8 cellular contexts compared by ENCODE assay signal in the genomic region with DNA sequence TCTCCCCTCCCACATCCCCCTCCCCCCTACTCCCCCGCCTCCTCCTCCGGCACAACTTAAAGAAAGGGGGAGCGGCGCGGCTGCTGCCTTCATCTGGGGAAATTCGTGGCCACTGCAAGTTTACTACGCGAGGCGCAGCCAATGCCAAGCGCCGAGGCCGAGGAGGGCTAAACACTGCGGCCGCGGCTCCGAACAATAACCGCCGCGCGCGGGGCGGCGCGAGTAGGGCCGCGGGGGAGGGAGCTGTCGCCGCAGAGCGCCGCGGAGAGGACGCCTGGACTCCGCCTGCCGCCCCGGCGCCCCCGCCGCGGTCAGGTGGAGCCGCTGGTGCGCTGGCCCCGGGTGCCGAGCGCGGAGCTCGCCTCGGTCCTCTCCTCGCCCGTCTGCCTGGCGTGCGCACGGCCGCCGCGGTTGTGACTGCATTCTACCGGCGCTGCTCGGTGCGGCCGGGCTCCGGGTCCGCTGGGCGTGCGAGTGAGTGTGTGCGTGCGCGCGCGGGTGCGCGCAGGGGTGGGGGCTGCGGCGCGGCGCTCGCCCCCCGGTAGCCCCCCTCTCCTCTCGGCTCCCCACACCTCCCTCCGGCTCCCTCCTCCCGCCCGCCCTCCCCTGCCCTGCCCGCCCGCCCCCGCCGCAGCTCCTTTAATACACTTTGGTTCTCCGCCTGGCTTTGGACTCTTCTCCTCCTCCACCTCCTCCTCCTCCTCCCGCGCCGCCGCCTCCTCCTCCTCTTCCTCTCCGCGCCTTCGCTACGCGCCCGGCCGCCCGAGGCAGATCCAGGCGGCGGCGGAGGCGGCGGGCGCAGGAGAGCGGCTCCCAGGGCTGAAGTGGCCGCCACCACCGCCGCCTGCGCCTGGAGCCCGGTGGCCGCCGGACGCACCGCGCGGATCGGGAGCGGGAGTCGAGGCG. TPM values are rescaled to one million over a fixed set of nuclear protein-coding genes. Genes with fewer than 3 reads are reported as not detected.
DNase-seq lines count a peak whose midpoint lies in the region; ATAC-seq and TF ChIP-seq lines count a peak whose summit lies in the region.

A gene (plus strand): TSS at position 670 of the 906 bp plus-strand sequence. CDS start 281 bp downstream, outside the sequence.

- peak; percentile 94 for DNase-seq in DMS 273 (lab: John Stamatoyannopoulos, UW; ENCODE audit: unreplicated experiment)
- DNase-seq in SK-N-SH = peak; percentile 66
- peak; percentile 95 for DNase-seq in endodermal cell
- no peak for DNase-seq in naive B cell
- DNase-seq in NCI-H524 treated with DMSO at 0.1 percent for 48 hours (lab: John Stamatoyannopoulos, UW) = no peak
- no peak for DNase-seq in putamen (ENCODE audit: low spot score)

- peaks cover 30% of the 10 kb centered on the region for H4K20me1 ChIP-seq in SK-N-SH (ENCODE audit: insufficient read depth)

- no peaks in the 10 kb centered on the region for H3K79me2 ChIP-seq in SK-N-SH (ENCODE audit: insufficient read depth)

- H3F3A ChIP-seq in SK-N-SH (replicated peaks; ENCODE audit: insufficient read depth) = no peaks in the 10 kb centered on the region

- H3K4me3 ChIP-seq in HUES64 (ENCODE audit: low read length) (peak within 1 kb of the TSS; percentile 98), SK-N-SH (ENCODE audit: low read depth in 2 of 2, low read length in 1 of 2) (no peak within 1 kb of the TSS; a peak in 1 of 4 replicates), endodermal cell (ENCODE audit: low read length) (peak within 1 kb of the TSS; percentile 92)

- H3K9me3 ChIP-seq in HUES64 (ENCODE audit: insufficient read depth, low read depth, low read length) (no peaks in the 10 kb centered on the region), SK-N-SH (no peaks in the 10 kb centered on the region), endodermal cell (ENCODE audit: control insufficient read depth, low read length) (no peaks in the 10 kb centered on the region)

- H3K9me2 ChIP-seq in SK-N-SH = no peaks in the 10 kb centered on the region

- no peak for TF ChIP-seq CTCF in SK-N-SH (IDR thresholded peaks at IDR 0.05)
- no peak for TF ChIP-seq CTCF in endodermal cell (conservative IDR thresholded peaks at IDR 0.05)

- H3K27ac Mint-ChIP-seq in endodermal cell (peak within 1 kb of the TSS; percentile 94), naive B cell (peak within 1 kb of the TSS in 4 of 6 donors; percentile 18 to 97 (median 74))

- TF ChIP-seq RAD21 in SK-N-SH (IDR thresholded peaks at IDR 0.05; ENCODE audit: low read length) = no peak

- H3K27me3 ChIP-seq in HUES64 (ENCODE audit: insufficient read depth, low read length) = peaks cover 52% of the 10 kb centered on the region
- H3K27me3 ChIP-seq in SK-N-SH (ENCODE audit: insufficient read depth) = peaks cover 83% of the 10 kb centered on the region
- H3K27me3 ChIP-seq in endodermal cell (ENCODE audit: control insufficient read depth, insufficient read depth, low read length, poor library complexity, severe bottlenecking) = peaks cover 19% of the 10 kb centered on the region

- ATAC-seq in naive B cell (ENCODE audit: low read depth in 2 of 2) = peak; percentile 12 to 18
- ATAC-seq in GM18520 (IDR thresholded peaks at IDR 0.05; ENCODE audit: unreplicated experiment) = no peak

- no peak for TF ChIP-seq EP300 in SK-N-SH (IDR thresholded peaks at IDR 0.05; ENCODE audit: borderline replicate concordance in 1 of 2, low read depth in 1 of 2, low read length in 1 of 2)

- POLR2A ChIA-PET in SK-N-SH (lab: Yijun Ruan, JAX) = interaction anchor here (0.6 kb wide), 1 partner anchor 14 kb away, joined by 3 read pairs; no protein-coding TSS in a partner anchor

- peaks cover 25% of the 10 kb centered on the region for H3K4me1 Mint-ChIP-seq in endodermal cell
- peaks cover 8 to 20% (median 10%) of the 10 kb centered on the region in 3 donors for H3K4me1 Mint-ChIP-seq in naive B cell

- 0 out of 2 replicates have a peak within 1 kb of the TSS, but pooled peaks have one; percentile 33 for H3K4me2 ChIP-seq in SK-N-SH

- H3K9me3 Mint-ChIP-seq in endodermal cell (no peaks in the 10 kb centered on the region), naive B cell (peaks cover 0 to 50% (median 30%) of the 10 kb centered on the region in 7 donors)

- peaks cover 33% of the 10 kb centered on the region for H3K36me3 Mint-ChIP-seq in endodermal cell (ENCODE audit: low read depth)
- peaks cover 8 to 20% of the 10 kb centered on the region in 2 donors for H3K36me3 Mint-ChIP-seq in naive B cell

- H3K4me1 ChIP-seq in HUES64 (ENCODE audit: insufficient read depth, low read length) (peaks cover 30% of the 10 kb centered on the region), SK-N-SH (ENCODE audit: control insufficient read depth in 1 of 2, insufficient read depth in 2 of 2, low read depth in 1 of 2, low read length in 1 of 2) (no peaks in the 10 kb centered on the region; a peak in 1 of 4 replicates), endodermal cell (ENCODE audit: control insufficient read depth, insufficient read depth, low read length) (peaks cover 5% of the 10 kb centered on the region)

- H3K4me3 Mint-ChIP-seq in endodermal cell = peak within 1 kb of the TSS; percentile 94
- peak within 1 kb of the TSS; percentile 42 to 79 (median 67) for H3K4me3 Mint-ChIP-seq in naive B cell

- CTCF ChIA-PET in SK-N-SH (lab: Yijun Ruan, JAX) = interaction anchor here (0.7 to 2.9 kb wide), 7 partner anchors 9 to 533 kb away, joined by 3 to 8 read pairs (median 5); no protein-coding TSS in a partner anchor

- H3K27ac ChIP-seq in HUES64 (ENCODE audit: low read depth, low read length) (peak within 1 kb of the TSS; percentile 96), SK-N-SH (ENCODE audit: low read depth in 2 of 2, low read length in 1 of 2) (no peak within 1 kb of the TSS), endodermal cell (ENCODE audit: low read depth, low read length) (peak within 1 kb of the TSS; percentile 98)

- WGBS in HUES64 = under 1% methylated on average over 104 of the region's 120 CpGs
- WGBS in SK-N-SH (ENCODE audit: low lambda C conversion rate) = 2% methylated on average over 48 of the region's 120 CpGs
- WGBS in endodermal cell (ENCODE audit: insufficient coverage in 1 of 2, insufficient read length in 1 of 2), 2 experiments = 0% methylated on average over 54 to 104 of the region's 120 CpGs

- H3K36me3 ChIP-seq in HUES64 (ENCODE audit: insufficient read depth, low read length) (peaks cover 36% of the 10 kb centered on the region), SK-N-SH (replicated peaks in 1 of 2; ENCODE audit: control insufficient read depth in 1 of 2, insufficient read depth in 2 of 2, low read length in 1 of 2) (no peaks in the 10 kb centered on the region), endodermal cell (ENCODE audit: control insufficient read depth, insufficient read depth, low read length) (peaks cover 39% of the 10 kb centered on the region)

- H3K9ac ChIP-seq in HUES64 (ENCODE audit: low read depth, low read length) (peak within 1 kb of the TSS; percentile 93), SK-N-SH (no peak within 1 kb of the TSS), endodermal cell (ENCODE audit: extremely low read depth, low read length, poor library complexity, severe bottlenecking) (peak within 1 kb of the TSS; percentile 98)

- peaks cover 24% of the 10 kb centered on the region for H3K27me3 Mint-ChIP-seq in endodermal cell (ENCODE audit: insufficient read depth)
- peaks cover 36 to 51% (median 46%) of the 10 kb centered on the region in 3 donors for H3K27me3 Mint-ChIP-seq in naive B cell

- H2AFZ ChIP-seq in SK-N-SH (ENCODE audit: low read depth) = no peak within 1 kb of the TSS

TF ChIP-seq in SK-N-SH, 30 proteins besides CTCF, POLR2A, EP300 and RAD21:
- TF ChIP-seq, protein P1, sequence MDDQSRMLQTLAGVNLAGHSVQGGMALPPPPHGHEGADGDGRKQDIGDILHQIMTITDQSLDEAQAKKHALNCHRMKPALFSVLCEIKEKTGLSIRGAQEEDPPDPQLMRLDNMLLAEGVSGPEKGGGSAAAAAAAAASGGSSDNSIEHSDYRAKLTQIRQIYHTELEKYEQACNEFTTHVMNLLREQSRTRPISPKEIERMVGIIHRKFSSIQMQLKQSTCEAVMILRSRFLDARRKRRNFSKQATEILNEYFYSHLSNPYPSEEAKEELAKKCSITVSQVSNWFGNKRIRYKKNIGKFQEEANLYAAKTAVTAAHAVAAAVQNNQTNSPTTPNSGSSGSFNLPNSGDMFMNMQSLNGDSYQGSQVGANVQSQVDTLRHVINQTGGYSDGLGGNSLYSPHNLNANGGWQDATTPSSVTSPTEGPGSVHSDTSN (IDR thresholded peaks at IDR 0.05) = no peak
- TF ChIP-seq, protein P2, sequence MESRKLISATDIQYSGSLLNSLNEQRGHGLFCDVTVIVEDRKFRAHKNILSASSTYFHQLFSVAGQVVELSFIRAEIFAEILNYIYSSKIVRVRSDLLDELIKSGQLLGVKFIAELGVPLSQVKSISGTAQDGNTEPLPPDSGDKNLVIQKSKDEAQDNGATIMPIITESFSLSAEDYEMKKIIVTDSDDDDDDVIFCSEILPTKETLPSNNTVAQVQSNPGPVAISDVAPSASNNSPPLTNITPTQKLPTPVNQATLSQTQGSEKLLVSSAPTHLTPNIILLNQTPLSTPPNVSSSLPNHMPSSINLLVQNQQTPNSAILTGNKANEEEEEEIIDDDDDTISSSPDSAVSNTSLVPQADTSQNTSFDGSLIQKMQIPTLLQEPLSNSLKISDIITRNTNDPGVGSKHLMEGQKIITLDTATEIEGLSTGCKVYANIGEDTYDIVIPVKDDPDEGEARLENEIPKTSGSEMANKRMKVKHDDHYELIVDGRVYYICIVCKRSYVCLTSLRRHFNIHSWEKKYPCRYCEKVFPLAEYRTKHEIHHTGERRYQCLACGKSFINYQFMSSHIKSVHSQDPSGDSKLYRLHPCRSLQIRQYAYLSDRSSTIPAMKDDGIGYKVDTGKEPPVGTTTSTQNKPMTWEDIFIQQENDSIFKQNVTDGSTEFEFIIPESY (IDR thresholded peaks at IDR 0.05; ENCODE audit: borderline replicate concordance, low read depth) = no peak

RNA-seq across cellular contexts. Expression of the gene that starts here (rescaled TPM):
- polyA plus RNA-seq in HUES64 (2013, experiment 1 of 2) = 113 TPM
- polyA plus RNA-seq in HUES64 (2013, experiment 2 of 2) = 125 TPM
- polyA plus RNA-seq in SK-N-SH (2012; rRNA removed) (not detected in 2 replicates), naive B cell (ENCODE audit: low read depth in 6 of 6) (not detected)
- polyA plus RNA-seq in SK-N-SH (2012; cell fraction: cytosol; rRNA removed) = not detected in 2 replicates
- polyA plus RNA-seq in SK-N-SH (2012; cell fraction: nucleus; rRNA removed) = not detected in 2 replicates
- total RNA-seq in endodermal cell = 100 to 1,000 TPM; 182 to 301 TPM
- 198 TPM for polyA plus RNA-seq in endodermal cell (2013, experiment 1 of 2)
- polyA plus RNA-seq in endodermal cell (2013, experiment 2 of 2) = 160 TPM

Comparison
In these comparisons a context has a peak if more than half of its experiments do, and no peak if none do; other contexts are left out.
1. Peak in DNase-seq and H3K4me2 ChIP-seq in SK-N-SH; RNA of the gene not detected or under 1 TPM.
2. Peak in ATAC-seq in naive B cell; RNA of the gene not detected or under 1 TPM.
3. DNase-seq: peak in DMS 273 (single experiment) and endodermal cell (single experiment); none in naive B cell (single experiment), NCI-H524 treated with DMSO at 0.1 percent for 48 hours (single experiment) and putamen (single experiment).
4. H3K27ac ChIP-seq: peak in HUES64 (single experiment) and endodermal cell (single experiment); none in SK-N-SH (0 of 2).
5. H3K4me3 ChIP-seq: peak in HUES64 (single experiment) and endodermal cell (single experiment); none in SK-N-SH (0 of 2).